Comparison of ENCODE assay signal across 16 cellular contexts in the genomic region with DNA sequence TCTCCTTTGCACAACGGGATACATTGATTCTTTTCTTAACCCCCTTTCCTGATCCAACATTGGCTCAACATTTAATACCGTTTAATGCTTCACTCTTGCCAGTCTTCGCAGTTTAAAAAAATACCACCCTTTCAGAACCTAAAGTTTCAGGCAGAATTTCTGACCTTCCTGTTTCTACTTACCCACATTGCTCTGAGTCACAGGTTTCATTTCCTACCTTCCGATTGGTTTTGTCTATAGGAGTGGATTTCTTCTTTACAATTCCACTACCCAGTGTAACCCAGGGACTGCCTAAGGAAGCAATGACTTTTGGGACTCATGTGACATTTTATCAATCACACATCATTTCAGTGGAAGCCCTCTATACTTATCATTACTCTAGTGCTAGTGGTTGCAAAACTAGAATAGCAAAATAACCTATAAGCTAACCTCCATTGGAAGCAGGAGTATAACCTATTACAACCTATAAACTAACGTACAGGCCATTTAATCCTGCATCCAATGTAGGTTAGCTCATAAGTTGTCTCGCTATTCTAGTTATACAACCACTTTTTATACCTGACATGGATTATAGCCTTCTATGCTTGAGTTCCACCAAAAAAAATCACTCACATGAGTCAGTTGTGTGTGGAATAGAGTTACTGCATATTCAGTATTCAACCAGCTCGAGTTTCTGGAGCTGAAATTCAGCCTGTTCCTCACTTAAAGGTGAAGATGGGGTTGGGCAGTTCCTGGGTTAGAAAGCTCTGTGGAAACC.
"Had no signal": no experiment of that assay in that cellular context is flagged by ENCODE, and none has a peak within 500 bp of the region (broad histone marks: within the 10 kb centered on the region; RNA-seq: fewer than 3 reads in every experiment).

No MANE protein-coding gene starts in this region.

- ATAC-seq: activated T-cell treated with anti-CD3 and anti-CD28 coated beads, Interleukin-2, amount 50 U/mL, for 72 hours had no signal

- H3K4me1 Mint-ChIP-seq: memory B cell, neural crest cell had no signal

- H3K4me3 Mint-ChIP-seq: activated T-cell treated with anti-CD3 and anti-CD28 coated beads, Interleukin-2, amount 50 U/mL, for 72 hours; memory B cell; neural crest cell; stimulated activated naive CD8-positive, alpha-beta T cell treated with anti-CD3 and anti-CD28 coated beads, Interleukin-15, Interleukin-2, amounts not matched to agents 100 ng/mL and 50 ng/mL, for 24 hours had no signal

- H3K27me3 Mint-ChIP-seq: memory B cell; stimulated activated naive CD8-positive, alpha-beta T cell treated with anti-CD3 and anti-CD28 coated beads, Interleukin-15, Interleukin-2, amounts not matched to agents 100 ng/mL and 50 ng/mL, for 24 hours had no signal

- H3K27ac Mint-ChIP-seq: activated T-cell treated with anti-CD3 and anti-CD28 coated beads, Interleukin-2, amount 50 U/mL, for 72 hours; memory B cell; stimulated activated naive CD8-positive, alpha-beta T cell treated with anti-CD3 and anti-CD28 coated beads, Interleukin-15, Interleukin-2, amounts not matched to agents 100 ng/mL and 50 ng/mL, for 24 hours had no signal

- H3K36me3 Mint-ChIP-seq: memory B cell had no signal

- H3K9me3 ChIP-seq: esophagus squamous epithelium, tibial nerve, uterus had no signal

- DNase-seq: activated CD4-positive, alpha-beta T cell treated with anti-CD3 and anti-CD28 coated beads, Interleukin-2, amount 50 U/mL, for 4 hours; activated effector memory CD4-positive, alpha-beta T cell treated with anti-CD3 and anti-CD28 coated beads, Interleukin-2, amount 50 U/mL, for 16 hours; activated naive CD4-positive, alpha-beta T cell treated with anti-CD3 and anti-CD28 coated beads, Interleukin-2, amount 50 U/mL, for 16 hours; activated T-cell treated with anti-CD3 and anti-CD28 coated beads, Interleukin-2, amount 50 U/mL, for 72 hours; cerebellar nuclear complex; cortex of kidney; effector CD8-positive, alpha-beta T cell; esophagus squamous epithelium; retina; stimulated activated CD4-positive, alpha-beta T cell treated with anti-CD3 and anti-CD28 coated beads, Interleukin-12 subunit alpha, Interleukin-12 subunit beta, amount 100 ng/mL, for 4 hours; stimulated activated CD4-positive, alpha-beta T cell treated with anti-CD3 and anti-CD28 coated beads, Interleukin-1b, Interleukin-23, amount 100 ng/mL, for 48 hours; uterus had no signal
